8 cellular contexts compared by ENCODE assay signal in genomic region chr17:82334622-82335394, GRCh38. TPM values are rescaled to one million over a fixed set of nuclear protein-coding genes. Genes with fewer than 3 reads are reported as not detected.
DNase-seq lines count a peak whose midpoint lies in the region; ATAC-seq and TF ChIP-seq lines count a peak whose summit lies in the region.

No MANE protein-coding gene starts in this region.

- H3K4me3 Mint-ChIP-seq in activated naive CD8-positive, alpha-beta T cell treated with anti-CD3 and anti-CD28 coated beads, Interleukin-2, amount 10 ng/mL, durations not matched to agents 7 days and 5 days: peak overlapping the region; percentile 93

- POLR2A ChIA-PET in activated naive CD8-positive, alpha-beta T cell treated with anti-CD3 and anti-CD28 coated beads, Interleukin-2, amount 10 ng/mL, durations not matched to agents 7 days and 5 days (lab: Charles Lee): interaction anchor here (2.7 kb wide), 1 partner anchor 36 kb away, joined by 9 read pairs; no protein-coding TSS in a partner anchor

- H3K9me3 Mint-ChIP-seq in activated naive CD8-positive, alpha-beta T cell treated with anti-CD3 and anti-CD28 coated beads, Interleukin-2, amount 10 ng/mL, durations not matched to agents 7 days and 5 days: no peaks in the 10 kb centered on the region

- intact Hi-C loops in heart right ventricle (cut with DNase I): no loop called here
- intact Hi-C loops in cardiac septum (cut with DNase I): loop anchor here (5.0 kb wide), 1 partner anchor 257 kb away; no protein-coding TSS in a partner anchor
- intact Hi-C loops in right lobe of liver (cut with DNase I): no loop called here
- intact Hi-C loops in uterus (cut with DNase I; ENCODE audit: low total_unique reads): no loop called here

- H3K27me3 ChIP-seq in heart right ventricle (peaks cover 0 to 34% (median 15%) of the 10 kb centered on the region in 7 donors), right lobe of liver (no peaks in the 10 kb centered on the region), uterus (no peaks in the 10 kb centered on the region), BE2C (peaks cover 10% of the 10 kb centered on the region)

- H3K36me3 Mint-ChIP-seq in activated naive CD8-positive, alpha-beta T cell treated with anti-CD3 and anti-CD28 coated beads, Interleukin-2, amount 10 ng/mL, durations not matched to agents 7 days and 5 days: no peaks in the 10 kb centered on the region

- TF ChIP-seq CTCF in heart right ventricle (IDR thresholded peaks at IDR 0.05): no peak
- no peak for TF ChIP-seq CTCF in right lobe of liver (IDR thresholded peaks at IDR 0.05)
- no peak for TF ChIP-seq CTCF in uterus (IDR thresholded peaks at IDR 0.05)
- TF ChIP-seq CTCF in BE2C (IDR thresholded peaks at IDR 0.05; ENCODE audit: low read depth, low read length): no peak

- H3K9me3 ChIP-seq in heart right ventricle (no peaks in the 10 kb centered on the region), right lobe of liver (no peaks in the 10 kb centered on the region), uterus (no peaks in the 10 kb centered on the region), BE2C (no peaks in the 10 kb centered on the region)

- H3K4me1 Mint-ChIP-seq in activated naive CD8-positive, alpha-beta T cell treated with anti-CD3 and anti-CD28 coated beads, Interleukin-2, amount 10 ng/mL, durations not matched to agents 7 days and 5 days: peaks cover 18% of the 10 kb centered on the region

- DNase-seq in heart right ventricle (peak in 1 of 2 donors; percentile 18), cardiac septum (ENCODE audit: low spot score) (no peak), right lobe of liver (peak; percentile 73 to 87 (median 86)), uterus (no peak), glomerular visceral epithelial cell (ENCODE audit: extremely low spot score) (no peak), globus pallidus (ENCODE audit: low spot score) (no peak), BE2C (no peak)
- no peak for DNase-seq in activated naive CD8-positive, alpha-beta T cell treated with anti-CD3 and anti-CD28 coated beads, Interleukin-2, amount 10 ng/mL, durations not matched to agents 7 days and 5 days

- ATAC-seq in heart right ventricle (peak in 4 of 8 donors; percentile 2 to 23 (median 14)), right lobe of liver (peak; percentile 66 to 80 (median 69))
- ATAC-seq in activated naive CD8-positive, alpha-beta T cell treated with anti-CD3 and anti-CD28 coated beads, Interleukin-2, amount 10 ng/mL, durations not matched to agents 7 days and 5 days (ENCODE audit: low read depth): peak; percentile 12

- H3K4me1 ChIP-seq in heart right ventricle: peaks cover 19 to 70% (median 58%) of the 10 kb centered on the region in 9 donors
- H3K4me1 ChIP-seq in right lobe of liver: peaks cover 0 to 18% (median 6%) of the 10 kb centered on the region in 4 donors
- H3K4me1 ChIP-seq in uterus: peaks cover 0 to 12% of the 10 kb centered on the region in 2 donors
- peaks cover 29% of the 10 kb centered on the region for H3K4me1 ChIP-seq in BE2C

- H3K27me3 Mint-ChIP-seq in activated naive CD8-positive, alpha-beta T cell treated with anti-CD3 and anti-CD28 coated beads, Interleukin-2, amount 10 ng/mL, durations not matched to agents 7 days and 5 days: peaks cover 18% of the 10 kb centered on the region

- H3K4me3 ChIP-seq in heart right ventricle: peak overlapping the region in 9 of 10 donors; percentile 42 to 82 (median 61)
- peak overlapping the region; percentile 29 to 55 (median 51) for H3K4me3 ChIP-seq in right lobe of liver
- peak overlapping the region; percentile 12 to 29 for H3K4me3 ChIP-seq in uterus
- no peak overlapping the region for H3K4me3 ChIP-seq in BE2C (ENCODE audit: low read depth, low read length)

- peak overlapping the region in 9 of 10 donors; percentile 11 to 90 (median 67) for H3K27ac ChIP-seq in heart right ventricle
- H3K27ac ChIP-seq in right lobe of liver: peak overlapping the region; percentile 76 to 97 (median 94)
- peak overlapping the region; percentile 69 to 74 for H3K27ac ChIP-seq in uterus

- no peak for TF ChIP-seq POLR2A in right lobe of liver (IDR thresholded peaks at IDR 0.05)
- TF ChIP-seq POLR2A in uterus (IDR thresholded peaks at IDR 0.05): no peak

- 32 to 49% methylated on average over 16 of the region's 16 CpGs for WGBS in heart right ventricle, 2 donors
- 17% methylated on average over 6 of the region's 16 CpGs for WGBS in right lobe of liver (ENCODE audit: insufficient coverage, low coverage, low lambda C conversion rate, missing lambda C conversion rate)

- H3K36me3 ChIP-seq in heart right ventricle (no peaks in the 10 kb centered on the region), right lobe of liver (no peaks in the 10 kb centered on the region), uterus (no peaks in the 10 kb centered on the region), BE2C (no peaks in the 10 kb centered on the region)

- H3K27ac Mint-ChIP-seq in activated naive CD8-positive, alpha-beta T cell treated with anti-CD3 and anti-CD28 coated beads, Interleukin-2, amount 10 ng/mL, durations not matched to agents 7 days and 5 days: peak overlapping the region; percentile 93

RNA-seq across cellular contexts. Expression of gene SECTM1, which starts 1.2 kb away (rescaled TPM):
- total RNA-seq in heart right ventricle (10 to 100 TPM in 1 of 10 donors, 1 to 10 TPM in 9; 1.7 to 29.9 (median 3.9) TPM), cardiac septum (2.0 TPM), right lobe of liver (1 to 10 TPM; 3.9 to 7.4 (median 5.8) TPM), uterus (10 to 100 TPM in 2 of 4 donors, 1 to 10 TPM in 2; 3.5 to 29.4 (median 9.0) TPM)
- 1 to 10 TPM; 2.7 to 3.2 TPM for polyA plus RNA-seq in heart right ventricle
- 1 to 10 TPM in 1 of 2 experiments, under 1 TPM in 1; 0.86 to 1.0 TPM for total RNA-seq in activated naive CD8-positive, alpha-beta T cell treated with anti-CD3 and anti-CD28 coated beads, Interleukin-2, amount 10 ng/mL, durations not matched to agents 7 days and 5 days
- polyA plus RNA-seq in BE2C (2012; ENCODE audit: insufficient read depth, insufficient read length, low read depth): 0.42 TPM

RNA-seq across cellular contexts. Expression of gene CD7, which starts 17.4 kb away (rescaled TPM):
- total RNA-seq in heart right ventricle (1 to 10 TPM in 2 of 10 donors, under 1 TPM in 7, not detected in 1; 0.15 to 6.0 (median 0.36) TPM), cardiac septum (0.62 TPM), right lobe of liver (1 to 10 TPM in 4 of 6 experiments, under 1 TPM in 2; 0.31 to 3.2 (median 1.3) TPM), uterus (1 to 10 TPM in 2 of 4 donors, not detected in 2; 2.1 to 4.1 TPM)
- polyA plus RNA-seq in heart right ventricle: under 1 TPM; 0.66 to 0.81 TPM
- 100 to 1,000 TPM; 286 to 320 TPM for total RNA-seq in activated naive CD8-positive, alpha-beta T cell treated with anti-CD3 and anti-CD28 coated beads, Interleukin-2, amount 10 ng/mL, durations not matched to agents 7 days and 5 days
- 0.46 TPM for polyA plus RNA-seq in BE2C (2012; ENCODE audit: insufficient read depth, insufficient read length, low read depth)

RNA-seq across cellular contexts. Expression of gene TEX19, which starts 24.2 kb away (rescaled TPM):
- total RNA-seq in heart right ventricle: not detected
- polyA plus RNA-seq in heart right ventricle: not detected
- total RNA-seq in cardiac septum: not detected
- not detected for total RNA-seq in activated naive CD8-positive, alpha-beta T cell treated with anti-CD3 and anti-CD28 coated beads, Interleukin-2, amount 10 ng/mL, durations not matched to agents 7 days and 5 days
- not detected for total RNA-seq in right lobe of liver
- total RNA-seq in uterus: not detected
- not detected for polyA plus RNA-seq in BE2C (2012; ENCODE audit: insufficient read depth, insufficient read length, low read depth)

RNA-seq across cellular contexts. Expression of gene UTS2R, which starts 36.8 kb away (rescaled TPM):
- 1 to 10 TPM in 7 of 10 donors, under 1 TPM in 3; 0.42 to 5.9 (median 1.4) TPM for total RNA-seq in heart right ventricle
- polyA plus RNA-seq in heart right ventricle: under 1 TPM in 1 of 2 donors, not detected in 1; 0.04 TPM
- total RNA-seq in cardiac septum: 0.51 TPM
- not detected for total RNA-seq in activated naive CD8-positive, alpha-beta T cell treated with anti-CD3 and anti-CD28 coated beads, Interleukin-2, amount 10 ng/mL, durations not matched to agents 7 days and 5 days
- total RNA-seq in right lobe of liver: not detected
- total RNA-seq in uterus: not detected
- polyA plus RNA-seq in BE2C (2012; ENCODE audit: insufficient read depth, insufficient read length, low read depth): 0.65 TPM

Comparison
In these comparisons a context has a peak if more than half of its experiments do, and no peak if none do; other contexts are left out.
1. DNase-seq: peak in right lobe of liver (3 of 3); none in cardiac septum (single experiment), activated naive CD8-positive, alpha-beta T cell treated with anti-CD3 and anti-CD28 coated beads, Interleukin-2, amount 10 ng/mL, durations not matched to agents 7 days and 5 days (single experiment), uterus (0 of 2), glomerular visceral epithelial cell (single experiment), globus pallidus (single experiment) and BE2C (single experiment).
2. RNA of gene CD7, which starts 17.4 kb away (total RNA-seq): 286 to 320 TPM in activated naive CD8-positive, alpha-beta T cell treated with anti-CD3 and anti-CD28 coated beads, Interleukin-2, amount 10 ng/mL, durations not matched to agents 7 days and 5 days; 2.1 to 4.1 TPM in uterus, 0.31 to 3.2 TPM in right lobe of liver, 0.62 TPM in cardiac septum (single experiment) and 0.15 to 6.0 TPM in heart right ventricle; every median in the first group is over 10 times any median in the second.
3. Peak in every context shown above with its lines, with median percentiles within 50 percentile points of each other: H3K27ac ChIP-seq.